In genomic region chr10:43879162-43879561, GRCh38 we compare ENCODE assay signal across 15 cellular contexts.
DNase-seq lines count a peak whose midpoint lies in the region; ATAC-seq and TF ChIP-seq lines count a peak whose summit lies in the region.
"Had no signal": no experiment of that assay in that cellular context is flagged by ENCODE, and none has a peak within 500 bp of the region (broad histone marks: within the 10 kb centered on the region; RNA-seq: fewer than 3 reads in every experiment).

No MANE protein-coding gene starts in this region.

- peak in 2 of 4 donors; percentile 12 to 33 for ATAC-seq in heart left ventricle
- no peak for ATAC-seq in Right ventricle myocardium inferior
- ATAC-seq in right cardiac atrium, result peak in 1 of 2 donors; percentile 21
- ATAC-seq in HG02642 (IDR thresholded peaks at IDR 0.05; ENCODE audit: poor library complexity, unreplicated experiment), result no peak

- no peak for TF ChIP-seq POLR2A in heart left ventricle (IDR thresholded peaks at IDR 0.05)

- intact Hi-C loops in heart left ventricle (cut with DNase I) (loop anchor here in 1 of 10 donors (10.0 kb wide), 1 partner anchor 184 kb away; no protein-coding TSS in a partner anchor), Right ventricle myocardium inferior (cut with DNase I) (no loop called here), right cardiac atrium (cut with DNase I) (loop anchor here in 1 of 4 donors (10.0 kb wide), 1 partner anchor 184 kb away; no protein-coding TSS in a partner anchor), posterior vena cava (cut with DNase I) (no loop called here), tibial artery (cut with DNase I; ENCODE audit: low total_unique reads) (no loop called here)

- peaks cover 0 to 52% (median 24%) of the 10 kb centered on the region in 12 donors for H3K4me1 ChIP-seq in heart left ventricle
- H3K4me1 ChIP-seq in right cardiac atrium (ENCODE audit: control insufficient read depth, insufficient read depth, low read length), result peaks cover 11% of the 10 kb centered on the region
- H3K4me1 ChIP-seq in tibial artery, result peaks cover 0 to 22% (median 13%) of the 10 kb centered on the region in 4 donors
- H3K4me1 ChIP-seq: BLaER1 treated with 17β-estradiol and CSF1 and Interleukin-3, amounts not matched to agents 10 nM and 100 nM had no signal

- H3K4me3 ChIP-seq in heart left ventricle (no peak overlapping the region), right cardiac atrium (ENCODE audit: low read length) (no peak overlapping the region), tibial artery (no peak overlapping the region)
- H3K4me3 ChIP-seq: BLaER1 treated with 17β-estradiol and CSF1 and Interleukin-3, amounts not matched to agents 10 nM and 100 nM had no signal

- H3K27me3 ChIP-seq in heart left ventricle, result no peaks in the 10 kb centered on the region
- H3K27me3 ChIP-seq in right cardiac atrium (ENCODE audit: control insufficient read depth, insufficient read depth), result no peaks in the 10 kb centered on the region
- H3K27me3 ChIP-seq in tibial artery, result no peaks in the 10 kb centered on the region
- H3K27me3 ChIP-seq: BLaER1 treated with 17β-estradiol and CSF1 and Interleukin-3, amounts not matched to agents 10 nM and 100 nM had no signal

- TF ChIP-seq CTCF in heart left ventricle (IDR thresholded peaks at IDR 0.05) (no peak), tibial artery (IDR thresholded peaks at IDR 0.05) (no peak)

- 86 to 87% (median 87%) methylated on average over 7 of the region's 7 CpGs for WGBS in heart left ventricle, 4 donors
- 90% methylated on average over 7 of the region's 7 CpGs for WGBS in right cardiac atrium

- DNase-seq in heart left ventricle (no peak), Right ventricle myocardium inferior (ENCODE audit: missing footprints) (no peak), right cardiac atrium (no peak), posterior vena cava (ENCODE audit: low spot score) (peak; percentile 72), tibial artery (no peak), NAMALWA (ENCODE audit: low spot score) (no peak)
- no peak for DNase-seq in stimulated activated CD4-positive, alpha-beta T cell treated with anti-CD3 and anti-CD28 coated beads, Interleukin-1b, Interleukin-23, amount 100 ng/mL, for 48 hours
- DNase-seq: DMS 273 treated with DMSO at 0.1 percent for 48 hours, H9, MV-4-11, NCI-H2107, NCI-H345, NCI-H526 treated with DMSO at 0.1 percent for 48 hours had no signal

- H3K36me3 ChIP-seq in heart left ventricle, result no peaks in the 10 kb centered on the region
- no peaks in the 10 kb centered on the region for H3K36me3 ChIP-seq in tibial artery
- H3K36me3 ChIP-seq: BLaER1 treated with 17β-estradiol and CSF1 and Interleukin-3, amounts not matched to agents 10 nM and 100 nM had no signal

- H3K27ac ChIP-seq in heart left ventricle, result peak overlapping the region; percentile 58 to 91 (median 68)
- H3K27ac ChIP-seq in right cardiac atrium (ENCODE audit: low read length), result peak overlapping the region; percentile 59
- H3K27ac ChIP-seq in tibial artery, result peak overlapping the region; percentile 42 to 47
- H3K27ac ChIP-seq: BLaER1 treated with 17β-estradiol and CSF1 and Interleukin-3, amounts not matched to agents 10 nM and 100 nM had no signal

- no peaks in the 10 kb centered on the region for H3K9me3 ChIP-seq in heart left ventricle
- no peaks in the 10 kb centered on the region for H3K9me3 ChIP-seq in right cardiac atrium (ENCODE audit: control insufficient read depth, low read length)
- no peaks in the 10 kb centered on the region for H3K9me3 ChIP-seq in tibial artery
- H3K9me3 ChIP-seq: BLaER1 treated with 17β-estradiol and CSF1 and Interleukin-3, amounts not matched to agents 10 nM and 100 nM had no signal
